Comparison of ENCODE assay signal across 24 cellular contexts in genomic region chr10:89615105-89615504, GRCh38.
"Had no signal": no experiment of that assay in that cellular context is flagged by ENCODE, and none has a peak within 500 bp of the region (broad histone marks: within the 10 kb centered on the region; RNA-seq: fewer than 3 reads in every experiment).

No MANE protein-coding gene starts in this region.

- H3K4me3 Mint-ChIP-seq: immature natural killer cell; memory B cell; natural killer cell treated with Interleukin-12 subunit alpha and Interleukin-12 subunit beta and Interleukin-15 and Interleukin-18, amount 100 ng/mL, for 72 hours; neural progenitor cell; stimulated activated naive CD8-positive, alpha-beta T cell treated with anti-CD3 and anti-CD28 coated beads, Interleukin-15, amount 100 ng/mL, for 72 hours had no signal

- H3K9me3 Mint-ChIP-seq: memory B cell; natural killer cell treated with Interleukin-12 subunit alpha and Interleukin-12 subunit beta and Interleukin-15 and Interleukin-18, amount 100 ng/mL, for 72 hours had no signal

- H3K27ac Mint-ChIP-seq: memory B cell, neural progenitor cell had no signal

- ATAC-seq: left colon; left ventricle myocardium superior; lower lobe of right lung; natural killer cell treated with Interleukin-12 subunit alpha and Interleukin-12 subunit beta and Interleukin-15 and Interleukin-18, amount 100 ng/mL, for 72 hours; stimulated activated naive CD8-positive, alpha-beta T cell treated with anti-CD3 and anti-CD28 coated beads, Interleukin-15, amount 100 ng/mL, for 72 hours had no signal

- H3K4me3 ChIP-seq: coronary artery, esophagus squamous epithelium, lower lobe of right lung, neural progenitor cell, right lobe of liver, thyroid gland, vagina had no signal

- H3K4me1 Mint-ChIP-seq: memory B cell had no signal

- H3K36me3 Mint-ChIP-seq: memory B cell; natural killer cell treated with Interleukin-12 subunit alpha and Interleukin-12 subunit beta and Interleukin-15 and Interleukin-18, amount 100 ng/mL, for 72 hours had no signal

- H3K27me3 Mint-ChIP-seq: memory B cell; natural killer cell treated with Interleukin-12 subunit alpha and Interleukin-12 subunit beta and Interleukin-15 and Interleukin-18, amount 100 ng/mL, for 72 hours; progenitor cell of endocrine pancreas had no signal

- DNase-seq: effector memory CD4-positive, alpha-beta T cell; erythroblast; esophagus squamous epithelium; hypothalamus; immature natural killer cell; islet precursor cell; kidney glomerular epithelial cell; left colon; left ventricle myocardium superior; lower lobe of right lung; right lobe of liver; small intestine; stimulated activated CD4-positive, alpha-beta T cell treated with anti-CD3 and anti-CD28 coated beads, Interleukin-15, amount 100 ng/mL, for 24 hours; stimulated activated CD4-positive, alpha-beta T cell treated with anti-CD3 and anti-CD28 coated beads, Interleukin-2, amount 100 ng/mL, for 48 hours; stimulated activated CD8-positive, alpha-beta memory T cell treated with anti-CD3 and anti-CD28 coated beads, Interleukin-4, amount 100 ng/mL, for 48 hours; stimulated activated naive CD8-positive, alpha-beta T cell treated with anti-CD3 and anti-CD28 coated beads, Interleukin-15, amount 100 ng/mL, for 72 hours; thyroid gland; trophoblast cell had no signal
